ENCODE assay signal across 10 cellular contexts in genomic region chr3:48240000-48240710, GRCh38. TPM values are rescaled to one million over a fixed set of nuclear protein-coding genes. Genes with fewer than 3 reads are reported as not detected.
DNase-seq lines count a peak whose midpoint lies in the region; ATAC-seq, FAIRE-seq and TF ChIP-seq lines count a peak whose summit lies in the region.
"Had no signal": no experiment of that assay in that cellular context is flagged by ENCODE, and none has a peak within 500 bp of the region (broad histone marks: within the 10 kb centered on the region; RNA-seq: fewer than 3 reads in every experiment).

No MANE protein-coding gene starts in this region.

- POLR2A ChIA-PET in activated B cell treated with CpG ODN at 0.5 μM for 24 hours (lab: Charles Lee) = interaction anchor here (0.5 to 2.5 kb wide), 13 partner anchors 8 to 1671 kb away, joined by 3 to 19 read pairs (median 4); partner anchors contain the start of genes ATRIP, CAMP, CCDC51 and CDC25A

- H3K27me3 ChIP-seq in thyroid gland = no peaks in the 10 kb centered on the region
- H3K27me3 ChIP-seq: right lobe of liver had no signal

- H3K36me3 ChIP-seq in kidney (ENCODE audit: control insufficient read depth in 1 of 2, insufficient read depth in 2 of 2, low read length in 2 of 2) (no peaks in the 10 kb centered on the region), thyroid gland (no peaks in the 10 kb centered on the region)
- H3K36me3 ChIP-seq: right lobe of liver had no signal

- H3K4me1 ChIP-seq in kidney (ENCODE audit: control insufficient read depth in 1 of 2, insufficient read depth in 1 of 2, low read depth in 1 of 2, low read length in 2 of 2) (peaks cover 0 to 3% of the 10 kb centered on the region in 2 donors), thyroid gland (peaks cover 14 to 16% of the 10 kb centered on the region in 2 donors)

- no peak for TF ChIP-seq POLR2A in thyroid gland (IDR thresholded peaks at IDR 0.05)

- DNase-seq in activated T-cell treated with anti-CD3 and anti-CD28 coated beads, Interleukin-2, amount 50 U/mL, for 4 hours = no peak
- no peak for DNase-seq in activated T-cell treated with anti-CD3 and anti-CD28 coated beads, Interleukin-2, amount 50 U/mL, for 48 hours
- DNase-seq in activated B cell treated with CpG ODN at 0.5 μM for 24 hours = no peak
- DNase-seq in kidney = no peak
- no peak for DNase-seq in thyroid gland
- no peak for DNase-seq in frontal cortex (ENCODE audit: low spot score in 2 of 2)
- no peak for DNase-seq in GM19239 (ENCODE audit: insufficient read length, low spot score)
- DNase-seq in GM19240 (ENCODE audit: insufficient read length, low spot score) = no peak

- ATAC-seq in activated T-cell treated with anti-CD3 and anti-CD28 coated beads, Interleukin-2, amount 50 U/mL, for 4 hours = no peak
- no peak for ATAC-seq in activated B cell treated with CpG ODN at 0.5 μM for 24 hours (ENCODE audit: low read depth)

- peak overlapping the region; percentile 89 for H3K4me3 Mint-ChIP-seq in activated T-cell treated with anti-CD3 and anti-CD28 coated beads, Interleukin-2, amount 50 U/mL, for 4 hours
- no peak overlapping the region for H3K4me3 Mint-ChIP-seq in activated B cell treated with CpG ODN at 0.5 μM for 24 hours

- 82 to 83% methylated on average over 15 of the region's 15 CpGs for WGBS in thyroid gland, 2 donors

- TF ChIP-seq CTCF in activated B cell treated with CpG ODN at 0.5 μM for 24 hours (IDR thresholded peaks at IDR 0.05) (no peak), kidney (IDR thresholded peaks at IDR 0.05; ENCODE audit: borderline replicate concordance, extremely low read depth, insufficient read depth) (no peak), thyroid gland (IDR thresholded peaks at IDR 0.05) (no peak)

- no peaks in the 10 kb centered on the region for H3K9me3 Mint-ChIP-seq in activated T-cell treated with anti-CD3 and anti-CD28 coated beads, Interleukin-2, amount 50 U/mL, for 4 hours
- no peaks in the 10 kb centered on the region for H3K9me3 Mint-ChIP-seq in activated B cell treated with CpG ODN at 0.5 μM for 24 hours

- H3K36me3 Mint-ChIP-seq in activated T-cell treated with anti-CD3 and anti-CD28 coated beads, Interleukin-2, amount 50 U/mL, for 4 hours (ENCODE audit: insufficient read depth) = no peaks in the 10 kb centered on the region
- no peaks in the 10 kb centered on the region for H3K36me3 Mint-ChIP-seq in activated B cell treated with CpG ODN at 0.5 μM for 24 hours (ENCODE audit: low read depth)

- no peaks in the 10 kb centered on the region for H3K27me3 Mint-ChIP-seq in activated T-cell treated with anti-CD3 and anti-CD28 coated beads, Interleukin-2, amount 50 U/mL, for 4 hours (ENCODE audit: low read depth)
- no peaks in the 10 kb centered on the region for H3K27me3 Mint-ChIP-seq in activated B cell treated with CpG ODN at 0.5 μM for 24 hours

- H3K27ac Mint-ChIP-seq in activated B cell treated with CpG ODN at 0.5 μM for 24 hours = peak overlapping the region; percentile 94

- peak overlapping the region; percentile 92 for H3K4me3 ChIP-seq in kidney (ENCODE audit: low read length in 2 of 2)
- no peak overlapping the region for H3K4me3 ChIP-seq in thyroid gland (replicated peaks in 1 of 3)

- H3K27ac ChIP-seq in kidney (ENCODE audit: low read depth in 2 of 2, low read length in 2 of 2) (peak overlapping the region in 1 of 2 donors; percentile 47), thyroid gland (peak overlapping the region; percentile 90 to 96 (median 92))

- no peaks in the 10 kb centered on the region for H3K9me3 ChIP-seq in kidney (ENCODE audit: control insufficient read depth in 1 of 2, low read length in 2 of 2)
- H3K9me3 ChIP-seq in thyroid gland = no peaks in the 10 kb centered on the region
- H3K9me3 ChIP-seq: right lobe of liver had no signal

- intact Hi-C loops in activated B cell treated with CpG ODN at 0.5 μM for 24 hours (cut with micrococcal nuclease) (no loop called here), kidney (cut with DNase I) (no loop called here), thyroid gland (cut with DNase I) (loop anchor here (10.0 kb wide), 1 partner anchor 45 kb away; no protein-coding TSS in a partner anchor)

- peaks cover 11% of the 10 kb centered on the region for H3K4me1 Mint-ChIP-seq in activated T-cell treated with anti-CD3 and anti-CD28 coated beads, Interleukin-2, amount 50 U/mL, for 4 hours (ENCODE audit: low read depth)
- H3K4me1 Mint-ChIP-seq in activated B cell treated with CpG ODN at 0.5 μM for 24 hours = peaks cover 17% of the 10 kb centered on the region

- H3K9ac ChIP-seq in kidney (ENCODE audit: low read length in 2 of 2) = peak overlapping the region in 1 of 2 donors; percentile 55

- CTCF ChIA-PET in activated B cell treated with CpG ODN at 0.5 μM for 24 hours (lab: Charles Lee) = interaction anchor here (2.6 kb wide), 1 partner anchor 196 kb away, joined by 13 read pairs; no protein-coding TSS in a partner anchor

- FAIRE-seq in kidney (lab: Jason Lieb, UNC) (no peak), frontal cortex (lab: Jason Lieb, UNC) (no peak), GM19239 (lab: Jason Lieb, UNC) (no peak)

RNA-seq across cellular contexts. Expression of gene ZNF589, which starts 0.7 kb away (rescaled TPM):
- 10 to 100 TPM; 21.4 to 22.5 (median 21.5) TPM for total RNA-seq in activated T-cell treated with anti-CD3 and anti-CD28 coated beads, Interleukin-2, amount 50 U/mL, for 4 hours
- total RNA-seq in activated B cell treated with CpG ODN at 0.5 μM for 24 hours (12.4 and 19.2 TPM in 2 replicates), kidney (13.3 TPM), thyroid gland (10 to 100 TPM; 28.5 to 48.7 (median 37.8) TPM), frontal cortex (23.2 TPM)
- 6.5 TPM for polyA plus RNA-seq in kidney (ENCODE audit: insufficient read depth, low read depth, low replicate concordance)

RNA-seq across cellular contexts. Expression of gene CAMP, which starts 16.9 kb away (rescaled TPM):
- not detected for total RNA-seq in activated T-cell treated with anti-CD3 and anti-CD28 coated beads, Interleukin-2, amount 50 U/mL, for 4 hours
- total RNA-seq in activated B cell treated with CpG ODN at 0.5 μM for 24 hours = 0.29 TPM in 1 of 2 replicates, not detected in the other
- total RNA-seq in kidney = not detected
- not detected for polyA plus RNA-seq in kidney (ENCODE audit: insufficient read depth, low read depth, low replicate concordance)
- 1 to 10 TPM in 3 of 4 donors, not detected in 1; 4.8 to 6.5 (median 5.4) TPM for total RNA-seq in thyroid gland
- not detected for total RNA-seq in frontal cortex
- total RNA-seq: Daoy had no signal

RNA-seq across cellular contexts. Expression of gene CDC25A, which starts 51.9 kb away (rescaled TPM):
- 10 to 100 TPM; 31.5 to 52.5 (median 40.1) TPM for total RNA-seq in activated T-cell treated with anti-CD3 and anti-CD28 coated beads, Interleukin-2, amount 50 U/mL, for 4 hours
- total RNA-seq in activated B cell treated with CpG ODN at 0.5 μM for 24 hours (1.7 and 1.8 TPM in 2 replicates), kidney (0.88 TPM), thyroid gland (1 to 10 TPM in 3 of 4 donors, under 1 TPM in 1; 0.94 to 4.0 (median 3.7) TPM), frontal cortex (4.5 TPM)
- polyA plus RNA-seq in kidney (ENCODE audit: insufficient read depth, low read depth, low replicate concordance) = 1.6 TPM

Comparison
In these comparisons a context has a peak if more than half of its experiments do, and no peak if none do; other contexts are left out.
1. H3K4me3 ChIP-seq: peak in kidney (2 of 2); none in thyroid gland (0 of 3).